In the genomic region with DNA sequence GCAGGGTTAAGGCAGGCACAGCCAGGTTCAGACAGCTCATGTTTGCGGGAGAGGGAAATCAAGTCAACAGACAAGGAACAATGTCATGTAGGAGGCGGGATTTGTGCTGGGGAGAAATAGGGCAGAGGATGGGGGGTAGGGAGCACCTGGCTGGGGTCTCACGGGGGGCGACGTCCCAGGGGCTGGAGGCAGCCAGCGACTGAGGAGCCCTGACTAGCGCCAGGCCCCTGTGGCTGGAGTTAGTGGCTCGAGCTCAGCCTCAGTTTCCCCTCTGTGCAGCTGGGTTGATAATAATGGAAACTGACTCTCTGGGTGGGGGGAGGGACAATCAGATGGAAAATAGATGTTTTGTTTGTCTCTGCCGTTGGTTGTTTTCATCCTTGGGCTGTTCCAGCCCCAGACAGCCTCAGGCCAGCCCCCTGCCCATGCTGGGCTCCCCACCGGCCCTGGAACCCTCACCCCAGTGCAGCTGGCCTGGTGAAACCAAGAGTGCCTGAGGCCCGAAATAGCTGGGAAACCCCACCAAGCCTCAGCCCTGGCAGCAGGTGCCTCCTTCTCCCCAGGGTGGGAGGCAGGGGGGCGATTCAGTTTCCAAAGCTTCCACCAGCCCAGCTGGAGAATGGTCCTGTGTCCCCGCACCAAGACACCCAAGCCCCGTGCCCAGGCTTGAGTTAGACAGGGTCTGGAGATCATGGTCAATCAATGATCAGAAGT, we compare ENCODE assay signal across 1 cellular context.
TF ChIP-seq lines count a peak whose summit lies in the region.

No MANE protein-coding gene starts in this region.

TF ChIP-seq in GM12878, 131 proteins besides CTCF, POLR2A, EP300 and RAD21 (continues in another document):
- TF ChIP-seq MEF2B (IDR thresholded peaks at IDR 0.05; ENCODE audit: partially characterized antibody, poor library complexity, severe bottlenecking) (peak; percentile 93), EGR1 (IDR thresholded peaks at IDR 0.05; ENCODE audit: borderline replicate concordance in 1 of 2, low read depth in 2 of 2, low read length in 2 of 2) (peak in 1 of 2 experiments; percentile 32; a peak in 1 of 3 replicates), TCF3 (IDR thresholded peaks at IDR 0.05; ENCODE audit: borderline replicate concordance, insufficient read depth, low read depth, low read length) (peak; percentile 100), KDM1A (IDR thresholded peaks at IDR 0.05; ENCODE audit: borderline replicate concordance) (no peak), BRCA1 (IDR thresholded peaks at IDR 0.05; ENCODE audit: low read depth, low read length) (no peak), POLR2AphosphoS2 (IDR thresholded peaks at IDR 0.05; ENCODE audit: low read depth, low read length) (no peak), YY1 (IDR thresholded peaks at IDR 0.05; ENCODE audit: low read depth, low read length) (peak; percentile 45; the same call in 1 of the 2 replicates), CHD1 (IDR thresholded peaks at IDR 0.05; ENCODE audit: low read depth, low read length) (no peak), SMAD5 (IDR thresholded peaks at IDR 0.05; ENCODE audit: low read depth) (peak; percentile 37; the same call in 1 of the 2 replicates), ATF7 (IDR thresholded peaks at IDR 0.05; ENCODE audit: low read depth) (no peak), CHD2 (IDR thresholded peaks at IDR 0.05; ENCODE audit: borderline replicate concordance, low read depth, low read length) (peak; percentile 76), EED (IDR thresholded peaks at IDR 0.05; ENCODE audit: low read depth) (peak; percentile 98), RELA (IDR thresholded peaks at IDR 0.05; ENCODE audit: borderline replicate concordance, partially characterized antibody) (peak; percentile 97), SRF (IDR thresholded peaks at IDR 0.05; ENCODE audit: low read depth in 2 of 2, low read length in 2 of 2) (no peak), CHD4 (IDR thresholded peaks at IDR 0.05) (no peak), MTA2 (IDR thresholded peaks at IDR 0.05; ENCODE audit: low read depth) (peak; percentile 39; the same call in 1 of the 2 replicates), HDAC6 (IDR thresholded peaks at IDR 0.05; ENCODE audit: unreplicated experiment) (no peak), JUNB (IDR thresholded peaks at IDR 0.05) (peak; percentile 22; the same call in 1 of the 2 replicates), TCF12 (IDR thresholded peaks at IDR 0.05; ENCODE audit: low read depth, low read length) (peak; percentile 100), JUND (IDR thresholded peaks at IDR 0.05; ENCODE audit: low read depth, low read length) (no peak), SREBF1 (IDR thresholded peaks at IDR 0.05; ENCODE audit: low read length) (no peak), TBL1XR1 (IDR thresholded peaks at IDR 0.05; ENCODE audit: low read depth, low read length) (peak; percentile 80), NR2C2 (IDR thresholded peaks at IDR 0.05; ENCODE audit: borderline replicate concordance, control insufficient read depth, insufficient read length, low read depth) (no peak), PAX5 (IDR thresholded peaks at IDR 0.05; ENCODE audit: borderline replicate concordance, low read depth, low read length) (peak; percentile 93; the same call in 1 of the 2 replicates), NR2C1 (IDR thresholded peaks at IDR 0.05) (no peak), FOXK2 (IDR thresholded peaks at IDR 0.05) (no peak), RB1 (IDR thresholded peaks at IDR 0.05; ENCODE audit: borderline replicate concordance) (0 out of 2 replicates have a peak, but pooled peaks have one; percentile 5), STAT1 (conservative IDR thresholded peaks at IDR 0.05) (no peak), SREBF2 (IDR thresholded peaks at IDR 0.05; ENCODE audit: low read length) (no peak), CREM (IDR thresholded peaks at IDR 0.05; ENCODE audit: low read depth) (peak; percentile 84), BHLHE40 (IDR thresholded peaks at IDR 0.05; ENCODE audit: borderline replicate concordance in 1 of 2, low read depth in 2 of 2, low read length in 1 of 2) (peak; percentile 68 to 78; a peak in 3 of 4 replicates), SP1 (IDR thresholded peaks at IDR 0.05; ENCODE audit: low read depth, low read length) (peak; percentile 70), BCL11A (IDR thresholded peaks at IDR 0.05; ENCODE audit: low read depth, low read length) (peak; percentile 88)
- TF ChIP-seq, protein P1, sequence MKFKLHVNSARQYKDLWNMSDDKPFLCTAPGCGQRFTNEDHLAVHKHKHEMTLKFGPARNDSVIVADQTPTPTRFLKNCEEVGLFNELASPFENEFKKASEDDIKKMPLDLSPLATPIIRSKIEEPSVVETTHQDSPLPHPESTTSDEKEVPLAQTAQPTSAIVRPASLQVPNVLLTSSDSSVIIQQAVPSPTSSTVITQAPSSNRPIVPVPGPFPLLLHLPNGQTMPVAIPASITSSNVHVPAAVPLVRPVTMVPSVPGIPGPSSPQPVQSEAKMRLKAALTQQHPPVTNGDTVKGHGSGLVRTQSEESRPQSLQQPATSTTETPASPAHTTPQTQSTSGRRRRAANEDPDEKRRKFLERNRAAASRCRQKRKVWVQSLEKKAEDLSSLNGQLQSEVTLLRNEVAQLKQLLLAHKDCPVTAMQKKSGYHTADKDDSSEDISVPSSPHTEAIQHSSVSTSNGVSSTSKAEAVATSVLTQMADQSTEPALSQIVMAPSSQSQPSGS (IDR thresholded peaks at IDR 0.05; ENCODE audit: low read length): no peak
- TF ChIP-seq, protein P2, sequence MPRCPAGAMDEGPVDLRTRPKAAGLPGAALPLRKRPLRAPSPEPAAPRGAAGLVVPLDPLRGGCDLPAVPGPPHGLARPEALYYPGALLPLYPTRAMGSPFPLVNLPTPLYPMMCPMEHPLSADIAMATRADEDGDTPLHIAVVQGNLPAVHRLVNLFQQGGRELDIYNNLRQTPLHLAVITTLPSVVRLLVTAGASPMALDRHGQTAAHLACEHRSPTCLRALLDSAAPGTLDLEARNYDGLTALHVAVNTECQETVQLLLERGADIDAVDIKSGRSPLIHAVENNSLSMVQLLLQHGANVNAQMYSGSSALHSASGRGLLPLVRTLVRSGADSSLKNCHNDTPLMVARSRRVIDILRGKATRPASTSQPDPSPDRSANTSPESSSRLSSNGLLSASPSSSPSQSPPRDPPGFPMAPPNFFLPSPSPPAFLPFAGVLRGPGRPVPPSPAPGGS (IDR thresholded peaks at IDR 0.05; ENCODE audit: borderline replicate concordance, insufficient read depth, low read depth, low read length, poor library complexity, severe bottlenecking): peak; percentile 95
- TF ChIP-seq, protein P3, sequence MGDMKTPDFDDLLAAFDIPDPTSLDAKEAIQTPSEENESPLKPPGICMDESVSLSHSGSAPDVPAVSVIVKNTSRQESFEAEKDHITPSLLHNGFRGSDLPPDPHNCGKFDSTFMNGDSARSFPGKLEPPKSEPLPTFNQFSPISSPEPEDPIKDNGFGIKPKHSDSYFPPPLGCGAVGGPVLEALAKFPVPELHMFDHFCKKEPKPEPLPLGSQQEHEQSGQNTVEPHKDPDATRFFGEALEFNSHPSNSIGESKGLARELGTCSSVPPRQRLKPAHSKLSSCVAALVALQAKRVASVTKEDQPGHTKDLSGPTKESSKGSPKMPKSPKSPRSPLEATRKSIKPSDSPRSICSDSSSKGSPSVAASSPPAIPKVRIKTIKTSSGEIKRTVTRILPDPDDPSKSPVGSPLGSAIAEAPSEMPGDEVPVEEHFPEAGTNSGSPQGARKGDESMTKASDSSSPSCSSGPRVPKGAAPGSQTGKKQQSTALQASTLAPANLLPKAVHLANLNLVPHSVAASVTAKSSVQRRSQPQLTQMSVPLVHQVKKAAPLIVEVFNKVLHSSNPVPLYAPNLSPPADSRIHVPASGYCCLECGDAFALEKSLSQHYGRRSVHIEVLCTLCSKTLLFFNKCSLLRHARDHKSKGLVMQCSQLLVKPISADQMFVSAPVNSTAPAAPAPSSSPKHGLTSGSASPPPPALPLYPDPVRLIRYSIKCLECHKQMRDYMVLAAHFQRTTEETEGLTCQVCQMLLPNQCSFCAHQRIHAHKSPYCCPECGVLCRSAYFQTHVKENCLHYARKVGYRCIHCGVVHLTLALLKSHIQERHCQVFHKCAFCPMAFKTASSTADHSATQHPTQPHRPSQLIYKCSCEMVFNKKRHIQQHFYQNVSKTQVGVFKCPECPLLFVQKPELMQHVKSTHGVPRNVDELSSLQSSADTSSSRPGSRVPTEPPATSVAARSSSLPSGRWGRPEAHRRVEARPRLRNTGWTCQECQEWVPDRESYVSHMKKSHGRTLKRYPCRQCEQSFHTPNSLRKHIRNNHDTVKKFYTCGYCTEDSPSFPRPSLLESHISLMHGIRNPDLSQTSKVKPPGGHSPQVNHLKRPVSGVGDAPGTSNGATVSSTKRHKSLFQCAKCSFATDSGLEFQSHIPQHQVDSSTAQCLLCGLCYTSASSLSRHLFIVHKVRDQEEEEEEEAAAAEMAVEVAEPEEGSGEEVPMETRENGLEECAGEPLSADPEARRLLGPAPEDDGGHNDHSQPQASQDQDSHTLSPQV (IDR thresholded peaks at IDR 0.05): 0 out of 2 replicates have a peak, but pooled peaks have one; percentile 9
- TF ChIP-seq, protein P4, sequence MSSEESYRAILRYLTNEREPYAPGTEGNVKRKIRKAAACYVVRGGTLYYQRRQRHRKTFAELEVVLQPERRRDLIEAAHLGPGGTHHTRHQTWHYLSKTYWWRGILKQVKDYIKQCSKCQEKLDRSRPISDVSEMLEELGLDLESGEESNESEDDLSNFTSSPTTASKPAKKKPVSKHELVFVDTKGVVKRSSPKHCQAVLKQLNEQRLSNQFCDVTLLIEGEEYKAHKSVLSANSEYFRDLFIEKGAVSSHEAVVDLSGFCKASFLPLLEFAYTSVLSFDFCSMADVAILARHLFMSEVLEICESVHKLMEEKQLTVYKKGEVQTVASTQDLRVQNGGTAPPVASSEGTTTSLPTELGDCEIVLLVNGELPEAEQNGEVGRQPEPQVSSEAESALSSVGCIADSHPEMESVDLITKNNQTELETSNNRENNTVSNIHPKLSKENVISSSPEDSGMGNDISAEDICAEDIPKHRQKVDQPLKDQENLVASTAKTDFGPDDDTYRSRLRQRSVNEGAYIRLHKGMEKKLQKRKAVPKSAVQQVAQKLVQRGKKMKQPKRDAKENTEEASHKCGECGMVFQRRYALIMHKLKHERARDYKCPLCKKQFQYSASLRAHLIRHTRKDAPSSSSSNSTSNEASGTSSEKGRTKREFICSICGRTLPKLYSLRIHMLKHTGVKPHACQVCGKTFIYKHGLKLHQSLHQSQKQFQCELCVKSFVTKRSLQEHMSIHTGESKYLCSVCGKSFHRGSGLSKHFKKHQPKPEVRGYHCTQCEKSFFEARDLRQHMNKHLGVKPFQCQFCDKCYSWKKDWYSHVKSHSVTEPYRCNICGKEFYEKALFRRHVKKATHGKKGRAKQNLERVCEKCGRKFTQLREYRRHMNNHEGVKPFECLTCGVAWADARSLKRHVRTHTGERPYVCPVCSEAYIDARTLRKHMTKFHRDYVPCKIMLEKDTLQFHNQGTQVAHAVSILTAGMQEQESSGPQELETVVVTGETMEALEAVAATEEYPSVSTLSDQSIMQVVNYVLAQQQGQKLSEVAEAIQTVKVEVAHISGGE (CRISPR knock-in tag; IDR thresholded peaks at IDR 0.05): no peak
- TF ChIP-seq, protein P5, sequence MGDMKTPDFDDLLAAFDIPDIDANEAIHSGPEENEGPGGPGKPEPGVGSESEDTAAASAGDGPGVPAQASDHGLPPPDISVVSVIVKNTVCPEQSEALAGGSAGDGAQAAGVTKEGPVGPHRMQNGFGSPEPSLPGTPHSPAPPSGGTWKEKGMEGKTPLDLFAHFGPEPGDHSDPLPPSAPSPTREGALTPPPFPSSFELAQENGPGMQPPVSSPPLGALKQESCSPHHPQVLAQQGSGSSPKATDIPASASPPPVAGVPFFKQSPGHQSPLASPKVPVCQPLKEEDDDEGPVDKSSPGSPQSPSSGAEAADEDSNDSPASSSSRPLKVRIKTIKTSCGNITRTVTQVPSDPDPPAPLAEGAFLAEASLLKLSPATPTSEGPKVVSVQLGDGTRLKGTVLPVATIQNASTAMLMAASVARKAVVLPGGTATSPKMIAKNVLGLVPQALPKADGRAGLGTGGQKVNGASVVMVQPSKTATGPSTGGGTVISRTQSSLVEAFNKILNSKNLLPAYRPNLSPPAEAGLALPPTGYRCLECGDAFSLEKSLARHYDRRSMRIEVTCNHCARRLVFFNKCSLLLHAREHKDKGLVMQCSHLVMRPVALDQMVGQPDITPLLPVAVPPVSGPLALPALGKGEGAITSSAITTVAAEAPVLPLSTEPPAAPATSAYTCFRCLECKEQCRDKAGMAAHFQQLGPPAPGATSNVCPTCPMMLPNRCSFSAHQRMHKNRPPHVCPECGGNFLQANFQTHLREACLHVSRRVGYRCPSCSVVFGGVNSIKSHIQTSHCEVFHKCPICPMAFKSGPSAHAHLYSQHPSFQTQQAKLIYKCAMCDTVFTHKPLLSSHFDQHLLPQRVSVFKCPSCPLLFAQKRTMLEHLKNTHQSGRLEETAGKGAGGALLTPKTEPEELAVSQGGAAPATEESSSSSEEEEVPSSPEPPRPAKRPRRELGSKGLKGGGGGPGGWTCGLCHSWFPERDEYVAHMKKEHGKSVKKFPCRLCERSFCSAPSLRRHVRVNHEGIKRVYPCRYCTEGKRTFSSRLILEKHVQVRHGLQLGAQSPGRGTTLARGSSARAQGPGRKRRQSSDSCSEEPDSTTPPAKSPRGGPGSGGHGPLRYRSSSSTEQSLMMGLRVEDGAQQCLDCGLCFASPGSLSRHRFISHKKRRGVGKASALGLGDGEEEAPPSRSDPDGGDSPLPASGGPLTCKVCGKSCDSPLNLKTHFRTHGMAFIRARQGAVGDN (IDR thresholded peaks at IDR 0.05): peak; percentile 66
- TF ChIP-seq, protein P6, sequence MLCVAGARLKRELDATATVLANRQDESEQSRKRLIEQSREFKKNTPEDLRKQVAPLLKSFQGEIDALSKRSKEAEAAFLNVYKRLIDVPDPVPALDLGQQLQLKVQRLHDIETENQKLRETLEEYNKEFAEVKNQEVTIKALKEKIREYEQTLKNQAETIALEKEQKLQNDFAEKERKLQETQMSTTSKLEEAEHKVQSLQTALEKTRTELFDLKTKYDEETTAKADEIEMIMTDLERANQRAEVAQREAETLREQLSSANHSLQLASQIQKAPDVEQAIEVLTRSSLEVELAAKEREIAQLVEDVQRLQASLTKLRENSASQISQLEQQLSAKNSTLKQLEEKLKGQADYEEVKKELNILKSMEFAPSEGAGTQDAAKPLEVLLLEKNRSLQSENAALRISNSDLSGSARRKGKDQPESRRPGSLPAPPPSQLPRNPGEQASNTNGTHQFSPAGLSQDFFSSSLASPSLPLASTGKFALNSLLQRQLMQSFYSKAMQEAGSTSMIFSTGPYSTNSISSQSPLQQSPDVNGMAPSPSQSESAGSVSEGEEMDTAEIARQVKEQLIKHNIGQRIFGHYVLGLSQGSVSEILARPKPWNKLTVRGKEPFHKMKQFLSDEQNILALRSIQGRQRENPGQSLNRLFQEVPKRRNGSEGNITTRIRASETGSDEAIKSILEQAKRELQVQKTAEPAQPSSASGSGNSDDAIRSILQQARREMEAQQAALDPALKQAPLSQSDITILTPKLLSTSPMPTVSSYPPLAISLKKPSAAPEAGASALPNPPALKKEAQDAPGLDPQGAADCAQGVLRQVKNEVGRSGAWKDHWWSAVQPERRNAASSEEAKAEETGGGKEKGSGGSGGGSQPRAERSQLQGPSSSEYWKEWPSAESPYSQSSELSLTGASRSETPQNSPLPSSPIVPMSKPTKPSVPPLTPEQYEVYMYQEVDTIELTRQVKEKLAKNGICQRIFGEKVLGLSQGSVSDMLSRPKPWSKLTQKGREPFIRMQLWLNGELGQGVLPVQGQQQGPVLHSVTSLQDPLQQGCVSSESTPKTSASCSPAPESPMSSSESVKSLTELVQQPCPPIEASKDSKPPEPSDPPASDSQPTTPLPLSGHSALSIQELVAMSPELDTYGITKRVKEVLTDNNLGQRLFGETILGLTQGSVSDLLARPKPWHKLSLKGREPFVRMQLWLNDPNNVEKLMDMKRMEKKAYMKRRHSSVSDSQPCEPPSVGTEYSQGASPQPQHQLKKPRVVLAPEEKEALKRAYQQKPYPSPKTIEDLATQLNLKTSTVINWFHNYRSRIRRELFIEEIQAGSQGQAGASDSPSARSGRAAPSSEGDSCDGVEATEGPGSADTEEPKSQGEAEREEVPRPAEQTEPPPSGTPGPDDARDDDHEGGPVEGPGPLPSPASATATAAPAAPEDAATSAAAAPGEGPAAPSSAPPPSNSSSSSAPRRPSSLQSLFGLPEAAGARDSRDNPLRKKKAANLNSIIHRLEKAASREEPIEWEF (IDR thresholded peaks at IDR 0.05; ENCODE audit: insufficient replicate concordance, low read depth, low read length): no peak
